In the genomic region with DNA sequence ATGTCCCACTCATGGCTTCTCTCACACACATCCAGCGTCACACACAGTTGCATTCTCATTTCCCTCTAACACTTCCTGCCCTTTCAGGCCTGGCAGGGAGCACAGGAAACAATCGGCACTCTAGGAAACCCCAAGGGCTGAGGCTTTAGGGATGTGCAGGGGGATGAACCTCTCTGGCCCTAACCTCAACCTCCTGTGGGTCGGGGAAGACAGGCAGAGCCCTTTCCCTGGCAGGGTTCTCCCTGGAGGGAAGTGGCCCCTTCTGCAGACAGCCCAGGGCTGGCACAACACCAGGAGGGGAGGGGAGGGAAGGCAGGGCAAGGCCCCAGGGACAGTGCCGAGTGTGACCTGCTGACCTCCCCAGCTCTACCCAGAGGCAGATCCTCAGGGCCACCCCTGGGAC, we compare ENCODE assay signal across 9 cellular contexts. TPM values are rescaled to one million over a fixed set of nuclear protein-coding genes. Genes with fewer than 3 reads are reported as not detected.
A peak's percentile ranks its signal among the peaks of the same experiment; 100 is the strongest.
DNase-seq lines count a peak whose midpoint lies in the region; ATAC-seq, FAIRE-seq and TF ChIP-seq lines count a peak whose summit lies in the region.
"Had no signal": no experiment of that assay in that cellular context is flagged by ENCODE, and none has a peak within 500 bp of the region (broad histone marks: within the 10 kb centered on the region; RNA-seq: fewer than 3 reads in every experiment).

No MANE protein-coding gene starts in this region.

- H3K4me1 ChIP-seq in left ventricle myocardium inferior (peaks cover 91% of the 10 kb centered on the region), astrocyte (ENCODE audit: insufficient read depth, low read length) (peaks cover 67% of the 10 kb centered on the region), upper lobe of left lung (peaks cover 52 to 78% (median 65%) of the 10 kb centered on the region in 4 donors)

- no peaks in the 10 kb centered on the region for H3K27me3 Mint-ChIP-seq in astrocyte (ENCODE audit: low read depth, unreplicated experiment)

- H3K27me3 ChIP-seq in left ventricle myocardium inferior (ENCODE audit: low read depth) (peaks cover 14% of the 10 kb centered on the region), astrocyte (ENCODE audit: insufficient read depth, low read length) (no peaks in the 10 kb centered on the region), upper lobe of left lung (peaks cover 0 to 12% (median 4%) of the 10 kb centered on the region in 4 donors)

- H4K20me1 ChIP-seq in astrocyte (ENCODE audit: insufficient read depth, low read length): peaks cover 54% of the 10 kb centered on the region

- peak overlapping the region; percentile 10 for H3K9ac ChIP-seq in astrocyte (ENCODE audit: low read length)

- peak overlapping the region; percentile 94 for H3K4me3 Mint-ChIP-seq in astrocyte (ENCODE audit: unreplicated experiment)

- H3K4me1 Mint-ChIP-seq in astrocyte (ENCODE audit: low read depth, unreplicated experiment): peaks cover 47% of the 10 kb centered on the region

- H3K27ac Mint-ChIP-seq in astrocyte (ENCODE audit: unreplicated experiment): peak overlapping the region; percentile 38

- H3K36me3 Mint-ChIP-seq in astrocyte (ENCODE audit: low read depth, unreplicated experiment): peaks cover 3% of the 10 kb centered on the region

- H3K27ac ChIP-seq in left ventricle myocardium inferior (replicated peaks) (peak overlapping the region; percentile 46), astrocyte (ENCODE audit: low read depth, low read length) (no peak overlapping the region), upper lobe of left lung (peak overlapping the region in 3 of 4 donors; percentile 10 to 34 (median 32))

- H3K4me2 ChIP-seq in astrocyte (ENCODE audit: low read length): peak overlapping the region; percentile 91

- H3K9me3 ChIP-seq in left ventricle myocardium inferior (replicated peaks): no peaks in the 10 kb centered on the region
- no peaks in the 10 kb centered on the region for H3K9me3 ChIP-seq in astrocyte (ENCODE audit: insufficient read depth, low read depth, low read length)
- H3K9me3 ChIP-seq in upper lobe of left lung: no peaks in the 10 kb centered on the region

- no peak for TF ChIP-seq POLR2A in upper lobe of left lung (IDR thresholded peaks at IDR 0.05)

- TF ChIP-seq CTCF in left ventricle myocardium inferior (IDR thresholded peaks at IDR 0.05; ENCODE audit: borderline replicate concordance) (no peak), astrocyte (IDR thresholded peaks at IDR 0.05; ENCODE audit: insufficient read depth, low read depth, low read length) (no peak), upper lobe of left lung (IDR thresholded peaks at IDR 0.05) (no peak)

- FAIRE-seq in astrocyte (lab: Jason Lieb, UNC): no peak

- no peak for TF ChIP-seq EP300 in upper lobe of left lung (IDR thresholded peaks at IDR 0.05)

- DNase-seq in left ventricle myocardium inferior: peak; percentile 23
- no peak for DNase-seq in Right ventricle myocardium superior
- no peak for DNase-seq in astrocyte (ENCODE audit: low read depth)
- DNase-seq in medulla oblongata (ENCODE audit: extremely low spot score): peak; percentile 37
- no peak for DNase-seq in upper lobe of left lung
- no peak for DNase-seq in NCI-H2081 (lab: John Stamatoyannopoulos, UW)
- DNase-seq: SW 1271 had no signal

- H3K4me3 ChIP-seq in left ventricle myocardium inferior: peak overlapping the region; percentile 85
- H3K4me3 ChIP-seq in astrocyte (ENCODE audit: insufficient read depth, low read depth, low read length): peak overlapping the region; percentile 15
- peak overlapping the region in 1 of 4 donors; percentile 95 for H3K4me3 ChIP-seq in upper lobe of left lung

- 2% methylated on average over 3 of the region's 4 CpGs for WGBS in upper lobe of left lung, 2 donors

- peaks cover 1% of the 10 kb centered on the region for H3K9me3 Mint-ChIP-seq in astrocyte (ENCODE audit: unreplicated experiment)

- H3K36me3 ChIP-seq in left ventricle myocardium inferior: no peaks in the 10 kb centered on the region
- H3K36me3 ChIP-seq in astrocyte (ENCODE audit: insufficient read depth, low read length): no peaks in the 10 kb centered on the region
- H3K36me3 ChIP-seq in upper lobe of left lung: no peaks in the 10 kb centered on the region

- intact Hi-C loops in left ventricle myocardium inferior (cut with micrococcal nuclease) (no loop called here), Right ventricle myocardium superior (cut with DNase I) (no loop called here)

- peaks cover 71% of the 10 kb centered on the region for H3K79me2 ChIP-seq in astrocyte (ENCODE audit: insufficient read depth, low read length)

- ATAC-seq in Right ventricle myocardium superior (ENCODE audit: poor library complexity) (no peak), upper lobe of left lung (ENCODE audit: low FRiP score in 2 of 2) (no peak), GM19455 (IDR thresholded peaks at IDR 0.05; ENCODE audit: unreplicated experiment) (no peak), GM21390 (IDR thresholded peaks at IDR 0.05; ENCODE audit: unreplicated experiment) (no peak)

- no peak overlapping the region for H2AFZ ChIP-seq in astrocyte (ENCODE audit: low read depth, low read length)

RNA-seq across cellular contexts. Expression of a gene that starts 2.7 kb away (rescaled TPM):
- total RNA-seq in left ventricle myocardium inferior (28.0 TPM), Right ventricle myocardium superior (25.4 TPM), astrocyte (73.3 and 75.5 TPM in 2 replicates), upper lobe of left lung (10 to 100 TPM; 19.0 to 28.2 (median 21.2) TPM)

RNA-seq across cellular contexts. Expression of a gene that starts 18.5 kb away (rescaled TPM):
- not detected for total RNA-seq in left ventricle myocardium inferior
- total RNA-seq in Right ventricle myocardium superior: not detected
- total RNA-seq in astrocyte: not detected in 2 replicates
- not detected for total RNA-seq in upper lobe of left lung

RNA-seq across cellular contexts. Expression of a gene that starts 26.0 kb away (rescaled TPM):
- total RNA-seq in left ventricle myocardium inferior (552 TPM), Right ventricle myocardium superior (535 TPM), astrocyte (818 and 887 TPM in 2 replicates), upper lobe of left lung (1,000 to 10,000 TPM in 2 of 6 donors, 100 to 1,000 TPM in 4; 474 to 1,092 (median 918) TPM)

RNA-seq across cellular contexts. Expression of a gene that starts 42.0 kb away (rescaled TPM):
- total RNA-seq in left ventricle myocardium inferior: 3.7 TPM
- 3.4 TPM for total RNA-seq in Right ventricle myocardium superior
- total RNA-seq in astrocyte: 2.9 and 3.1 TPM in 2 replicates
- 10 to 100 TPM in 3 of 6 donors, 1 to 10 TPM in 3; 6.1 to 13.3 (median 9.3) TPM for total RNA-seq in upper lobe of left lung

Comparison
In these comparisons a context has a peak if more than half of its experiments do, and no peak if none do; other contexts are left out.
1. DNase-seq: peak in left ventricle myocardium inferior (single experiment) and medulla oblongata (single experiment); none in Right ventricle myocardium superior (single experiment), astrocyte (single experiment), upper lobe of left lung (0 of 2) and NCI-H2081 (0 of 2).